ENCODE assay signal across 11 cellular contexts in the genomic region with DNA sequence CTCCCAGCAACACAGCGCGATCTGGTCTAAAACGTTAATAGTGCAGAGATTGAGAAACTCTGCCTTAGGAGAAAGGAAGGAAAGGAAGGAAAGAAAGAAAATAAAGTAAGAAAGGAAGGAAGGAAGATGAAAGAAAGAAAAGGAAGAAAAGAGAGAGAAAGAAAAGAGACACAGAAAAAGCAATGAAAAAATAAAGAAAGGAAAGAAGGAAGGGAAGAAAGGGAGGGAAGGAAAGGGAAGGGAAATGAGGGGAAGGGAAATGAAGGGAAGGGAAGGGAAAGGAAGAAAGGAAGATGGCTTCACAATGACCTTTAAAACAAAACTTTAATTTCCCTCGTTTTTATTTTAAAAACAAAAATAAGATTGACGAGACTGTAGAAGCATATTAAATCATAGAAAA.
"Had no signal": no experiment of that assay in that cellular context is flagged by ENCODE, and none has a peak within 500 bp of the region (broad histone marks: within the 10 kb centered on the region; RNA-seq: fewer than 3 reads in every experiment).

No MANE protein-coding gene starts in this region.

- H3K4me2 ChIP-seq: GM23338 had no signal

- H3K4me3 ChIP-seq: GM23248, GM23338, HAP-1 had no signal

- FAIRE-seq: H1, H54 had no signal

- DNase-seq: GM23248, GOT3, H7, H9, HCEC 1CT, HFFc6 had no signal

- H3K27ac ChIP-seq: GM23248 had no signal

- ATAC-seq: GM23338, HCT116 had no signal

- H3K9me3 ChIP-seq: HAP-1 had no signal

- H2AFZ ChIP-seq: GM23248, GM23338 had no signal

- H3K9ac ChIP-seq: GM23248 had no signal

- H3K36me3 ChIP-seq: HAP-1 had no signal

- H3K4me1 ChIP-seq: HAP-1 had no signal
